In the genomic region with DNA sequence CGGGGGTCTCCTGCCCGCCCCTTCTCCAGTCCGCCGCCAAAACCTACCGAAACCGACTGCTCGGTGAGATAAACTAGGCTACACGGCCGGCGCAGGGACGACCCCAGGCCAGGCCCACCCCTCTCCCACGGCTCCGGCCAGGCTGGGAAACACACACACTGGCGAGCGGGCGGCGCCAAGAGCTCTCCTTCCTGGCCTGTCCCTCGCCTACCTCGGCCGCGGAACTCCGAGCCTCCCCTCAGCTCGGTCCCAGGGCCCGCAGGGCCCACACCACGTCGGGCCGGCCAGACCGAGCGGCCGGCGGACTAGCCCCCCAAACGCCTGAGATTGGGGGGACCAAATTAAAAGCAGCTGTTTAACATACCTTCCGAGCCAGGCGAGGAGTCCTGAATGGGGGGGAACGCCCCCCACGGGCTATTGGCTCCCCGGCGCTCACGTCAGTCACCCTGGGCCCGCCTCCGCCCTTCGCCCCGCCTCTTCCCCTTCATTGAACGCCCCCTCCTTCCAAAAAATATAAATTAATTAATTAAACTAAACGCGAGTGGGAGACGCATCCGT, we compare ENCODE assay signal across 8 cellular contexts. TPM values are rescaled to one million over a fixed set of nuclear protein-coding genes. Genes with fewer than 3 reads are reported as not detected.
DNase-seq lines count a peak whose midpoint lies in the region; ATAC-seq and TF ChIP-seq lines count a peak whose summit lies in the region.

No MANE protein-coding gene starts in this region.

- H3K36me3 ChIP-seq in A673 (ENCODE audit: insufficient read depth, low read length, poor library complexity, severe bottlenecking), result no peaks in the 10 kb centered on the region

- peak overlapping the region; percentile 81 for H3K4me3 ChIP-seq in A673 (ENCODE audit: low read depth, low read length, poor library complexity, severe bottlenecking)
- peak overlapping the region; percentile 86 for H3K4me3 ChIP-seq in choroid plexus epithelial cell (ENCODE audit: low read depth, low read length)

- CTCF ChIA-PET in A673 (lab: Charles Lee), result interaction anchor here (0.6 to 1.8 kb wide), 2 partner anchors 88 to 199 kb away, joined by 4 to 7 read pairs; no protein-coding TSS in a partner anchor

- DNase-seq in A673 (ENCODE audit: low spot score) (peak; percentile 89), NCI-H446 treated with DMSO at 0.1 percent for 48 hours (lab: John Stamatoyannopoulos, UW) (peak; percentile 10), choroid plexus epithelial cell (ENCODE audit: low read depth) (peak; percentile 84), kidney glomerular epithelial cell (lab: John Stamatoyannopoulos, UW) (peak; percentile 68)
- peak; percentile 93 for DNase-seq in activated CD4-positive, alpha-beta T cell treated with anti-CD3 and anti-CD28 coated beads for 48 hours
- peak; percentile 94 for DNase-seq in stimulated activated CD4-positive, alpha-beta T cell treated with anti-CD3 and anti-CD28 coated beads, Interleukin-15, amount 100 ng/mL, for 24 hours

- no TSS peak for BruUV-seq in A673 (replicated peaks; lab: Mats Ljungman, UMichigan)

- H3K9me3 ChIP-seq in A673 (ENCODE audit: low read depth, low read length, poor library complexity, severe bottlenecking), result no peaks in the 10 kb centered on the region

- peak overlapping the region; percentile 94 for H3K27ac ChIP-seq in A673 (ENCODE audit: low read depth, low read length, poor library complexity, severe bottlenecking)

- ATAC-seq in GM21723 (IDR thresholded peaks at IDR 0.05; ENCODE audit: unreplicated experiment) (peak; percentile 15), GM18870 (IDR thresholded peaks at IDR 0.05; ENCODE audit: unreplicated experiment) (no peak)

- TF ChIP-seq CTCF in A673 (conservative IDR thresholded peaks at IDR 0.05; ENCODE audit: low read depth, low read length), result no peak
- TF ChIP-seq CTCF in choroid plexus epithelial cell (conservative IDR thresholded peaks at IDR 0.05; ENCODE audit: low read depth, low read length), result no peak

- H3K27me3 ChIP-seq in A673 (replicated peaks; ENCODE audit: insufficient read depth, low read depth, low read length, poor library complexity), result no peaks in the 10 kb centered on the region

- POLR2A ChIA-PET in A673 (lab: Charles Lee; ENCODE audit: low non-redundant PET), result interaction anchor here (0.6 kb wide), 1 partner anchor 165 kb away, joined by 6 read pairs; no protein-coding TSS in a partner anchor

- no peaks in the 10 kb centered on the region for H3K4me1 ChIP-seq in A673 (ENCODE audit: insufficient read depth, low read length, poor library complexity, severe bottlenecking)

- intact Hi-C loops in A673 (cut with micrococcal nuclease; ENCODE audit: unreplicated experiment), result no loop called here

RNA-seq across cellular contexts. Expression of a gene that starts 4.0 kb away (rescaled TPM):
- total RNA-seq in A673 (2021), result 74.7 and 86.3 TPM in 2 replicates

Comparison
In these comparisons a context has a peak if more than half of its experiments do, and no peak if none do; other contexts are left out.
1. DNase-seq: peak in every context shown above with its lines; median percentile 94 in stimulated activated CD4-positive, alpha-beta T cell treated with anti-CD3 and anti-CD28 coated beads, Interleukin-15, amount 100 ng/mL, for 24 hours; 93 in activated CD4-positive, alpha-beta T cell treated with anti-CD3 and anti-CD28 coated beads for 48 hours; 89 in A673; 84 in choroid plexus epithelial cell; 68 in kidney glomerular epithelial cell; 10 in NCI-H446 treated with DMSO at 0.1 percent for 48 hours.